1 cellular context compared by ENCODE assay signal in the genomic region with DNA sequence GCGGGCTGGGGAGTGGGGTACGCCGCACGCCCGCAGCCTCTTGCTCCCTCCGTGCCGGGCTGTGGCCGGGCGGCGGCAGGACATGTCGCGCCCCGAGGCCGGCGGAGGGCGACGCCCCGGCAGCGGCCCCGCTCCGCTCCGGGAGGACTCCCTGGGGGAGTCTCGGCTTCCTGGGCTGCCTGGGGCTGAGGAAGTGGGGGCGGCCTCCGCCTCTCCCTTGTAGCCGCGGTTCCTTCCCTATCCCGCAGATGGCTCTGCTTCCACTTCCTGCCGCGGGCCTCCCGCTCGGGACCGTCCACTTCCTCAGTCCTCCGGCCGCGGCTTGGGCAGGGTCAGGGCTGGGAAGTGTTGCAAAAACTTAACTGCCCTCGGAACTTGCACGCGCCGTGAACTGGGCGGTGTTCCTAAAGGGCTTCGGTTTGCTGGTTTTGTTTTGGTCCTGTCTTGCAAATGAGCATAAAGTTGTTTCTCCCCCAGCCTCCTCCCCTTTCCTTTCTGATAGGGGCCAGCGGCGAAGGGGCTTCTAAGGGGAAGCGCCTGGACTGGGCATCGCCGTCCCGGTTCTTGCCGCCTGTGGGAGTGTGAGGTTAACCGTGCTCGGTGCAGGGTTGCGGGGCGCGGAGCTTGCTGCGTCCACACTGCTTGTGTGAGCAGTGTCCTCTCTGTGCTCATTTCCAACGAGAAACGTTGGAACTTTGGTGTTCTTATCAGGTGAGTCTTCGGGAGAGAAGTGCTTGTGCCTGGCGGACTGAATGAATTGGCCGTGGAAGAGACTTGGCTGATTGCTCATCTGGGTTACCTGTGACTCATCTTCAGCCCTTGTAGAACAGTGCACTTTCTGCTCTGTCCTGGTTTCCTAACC.
TF ChIP-seq lines count a peak whose summit lies in the region.

No MANE protein-coding gene starts in this region.

TF ChIP-seq in K562, 482 proteins besides CTCF, POLR2A, EP300 and RAD21 (continued from another document and continues in another):
- TF ChIP-seq, protein P1, sequence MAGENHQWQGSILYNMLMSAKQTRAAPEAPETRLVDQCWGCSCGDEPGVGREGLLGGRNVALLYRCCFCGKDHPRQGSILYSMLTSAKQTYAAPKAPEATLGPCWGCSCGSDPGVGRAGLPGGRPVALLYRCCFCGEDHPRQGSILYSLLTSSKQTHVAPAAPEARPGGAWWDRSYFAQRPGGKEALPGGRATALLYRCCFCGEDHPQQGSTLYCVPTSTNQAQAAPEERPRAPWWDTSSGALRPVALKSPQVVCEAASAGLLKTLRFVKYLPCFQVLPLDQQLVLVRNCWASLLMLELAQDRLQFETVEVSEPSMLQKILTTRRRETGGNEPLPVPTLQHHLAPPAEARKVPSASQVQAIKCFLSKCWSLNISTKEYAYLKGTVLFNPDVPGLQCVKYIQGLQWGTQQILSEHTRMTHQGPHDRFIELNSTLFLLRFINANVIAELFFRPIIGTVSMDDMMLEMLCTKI (IDR thresholded peaks at IDR 0.05; ENCODE audit: partially characterized antibody) = no peak
- peak; percentile 95 for TF ChIP-seq SPI1 (IDR thresholded peaks at IDR 0.05; ENCODE audit: borderline replicate concordance, low read depth, low read length)
- peak; percentile 68 for TF ChIP-seq PCBP1 (IDR thresholded peaks at IDR 0.05; ENCODE audit: low read depth, low read length, poor library complexity, severe bottlenecking)
- 0 out of 2 replicates have a peak, but pooled peaks have one; percentile 26 for TF ChIP-seq KAT7 (CRISPR knock-in tag; IDR thresholded peaks at IDR 0.05; ENCODE audit: borderline replicate concordance)
- peak; percentile 75 for TF ChIP-seq ELF2 (CRISPR knock-in tag; IDR thresholded peaks at IDR 0.05)
- TF ChIP-seq HMGN3 (IDR thresholded peaks at IDR 0.05; ENCODE audit: borderline replicate concordance, extremely low read depth, insufficient read length, low read depth, low read length) = peak; percentile 59
- TF ChIP-seq, protein P2, sequence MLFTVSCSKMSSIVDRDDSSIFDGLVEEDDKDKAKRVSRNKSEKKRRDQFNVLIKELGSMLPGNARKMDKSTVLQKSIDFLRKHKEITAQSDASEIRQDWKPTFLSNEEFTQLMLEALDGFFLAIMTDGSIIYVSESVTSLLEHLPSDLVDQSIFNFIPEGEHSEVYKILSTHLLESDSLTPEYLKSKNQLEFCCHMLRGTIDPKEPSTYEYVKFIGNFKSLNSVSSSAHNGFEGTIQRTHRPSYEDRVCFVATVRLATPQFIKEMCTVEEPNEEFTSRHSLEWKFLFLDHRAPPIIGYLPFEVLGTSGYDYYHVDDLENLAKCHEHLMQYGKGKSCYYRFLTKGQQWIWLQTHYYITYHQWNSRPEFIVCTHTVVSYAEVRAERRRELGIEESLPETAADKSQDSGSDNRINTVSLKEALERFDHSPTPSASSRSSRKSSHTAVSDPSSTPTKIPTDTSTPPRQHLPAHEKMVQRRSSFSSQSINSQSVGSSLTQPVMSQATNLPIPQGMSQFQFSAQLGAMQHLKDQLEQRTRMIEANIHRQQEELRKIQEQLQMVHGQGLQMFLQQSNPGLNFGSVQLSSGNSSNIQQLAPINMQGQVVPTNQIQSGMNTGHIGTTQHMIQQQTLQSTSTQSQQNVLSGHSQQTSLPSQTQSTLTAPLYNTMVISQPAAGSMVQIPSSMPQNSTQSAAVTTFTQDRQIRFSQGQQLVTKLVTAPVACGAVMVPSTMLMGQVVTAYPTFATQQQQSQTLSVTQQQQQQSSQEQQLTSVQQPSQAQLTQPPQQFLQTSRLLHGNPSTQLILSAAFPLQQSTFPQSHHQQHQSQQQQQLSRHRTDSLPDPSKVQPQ (CRISPR knock-in tag; IDR thresholded peaks at IDR 0.05; ENCODE audit: borderline replicate concordance) = no peak
- TF ChIP-seq TEAD1 (CRISPR knock-in tag; IDR thresholded peaks at IDR 0.05) = peak in 1 of 2 experiments; percentile 30; a peak in 1 of 4 replicates
- peak; percentile 44; the same call in 1 of the 2 replicates for TF ChIP-seq CBX5 (IDR thresholded peaks at IDR 0.05; ENCODE audit: borderline replicate concordance, low read depth)
- TF ChIP-seq MBD2 (IDR thresholded peaks at IDR 0.05; ENCODE audit: borderline replicate concordance, low read depth) = peak; percentile 24; the same call in 1 of the 2 replicates
- peak; percentile 56; the same call in 1 of the 2 replicates for TF ChIP-seq CTBP1 (IDR thresholded peaks at IDR 0.05; ENCODE audit: borderline replicate concordance)
- TF ChIP-seq KDM5B (IDR thresholded peaks at IDR 0.05; ENCODE audit: insufficient replicate concordance, low read depth, low read length) = peak; percentile 73
- peak; percentile 45; the same call in 1 of the 2 replicates for TF ChIP-seq SMARCA5 (IDR thresholded peaks at IDR 0.05)
- TF ChIP-seq, protein P3, sequence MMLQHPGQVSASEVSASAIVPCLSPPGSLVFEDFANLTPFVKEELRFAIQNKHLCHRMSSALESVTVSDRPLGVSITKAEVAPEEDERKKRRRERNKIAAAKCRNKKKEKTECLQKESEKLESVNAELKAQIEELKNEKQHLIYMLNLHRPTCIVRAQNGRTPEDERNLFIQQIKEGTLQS (IDR thresholded peaks at IDR 0.05) = peak; percentile 74
- TF ChIP-seq, protein P3 (CRISPR knock-in tag; conservative IDR thresholded peaks at IDR 0.05) = no peak
- TF ChIP-seq PHB (CRISPR knock-in tag; IDR thresholded peaks at IDR 0.05) = no peak
- TF ChIP-seq GABPA (tag; conservative IDR thresholded peaks at IDR 0.05; ENCODE audit: low read depth) = peak; percentile 91
- TF ChIP-seq, protein P4, sequence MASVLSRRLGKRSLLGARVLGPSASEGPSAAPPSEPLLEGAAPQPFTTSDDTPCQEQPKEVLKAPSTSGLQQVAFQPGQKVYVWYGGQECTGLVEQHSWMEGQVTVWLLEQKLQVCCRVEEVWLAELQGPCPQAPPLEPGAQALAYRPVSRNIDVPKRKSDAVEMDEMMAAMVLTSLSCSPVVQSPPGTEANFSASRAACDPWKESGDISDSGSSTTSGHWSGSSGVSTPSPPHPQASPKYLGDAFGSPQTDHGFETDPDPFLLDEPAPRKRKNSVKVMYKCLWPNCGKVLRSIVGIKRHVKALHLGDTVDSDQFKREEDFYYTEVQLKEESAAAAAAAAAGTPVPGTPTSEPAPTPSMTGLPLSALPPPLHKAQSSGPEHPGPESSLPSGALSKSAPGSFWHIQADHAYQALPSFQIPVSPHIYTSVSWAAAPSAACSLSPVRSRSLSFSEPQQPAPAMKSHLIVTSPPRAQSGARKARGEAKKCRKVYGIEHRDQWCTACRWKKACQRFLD (CRISPR knock-in tag; IDR thresholded peaks at IDR 0.05) = 0 out of 2 replicates have a peak, but pooled peaks have one; percentile 43
- TF ChIP-seq, protein P5, sequence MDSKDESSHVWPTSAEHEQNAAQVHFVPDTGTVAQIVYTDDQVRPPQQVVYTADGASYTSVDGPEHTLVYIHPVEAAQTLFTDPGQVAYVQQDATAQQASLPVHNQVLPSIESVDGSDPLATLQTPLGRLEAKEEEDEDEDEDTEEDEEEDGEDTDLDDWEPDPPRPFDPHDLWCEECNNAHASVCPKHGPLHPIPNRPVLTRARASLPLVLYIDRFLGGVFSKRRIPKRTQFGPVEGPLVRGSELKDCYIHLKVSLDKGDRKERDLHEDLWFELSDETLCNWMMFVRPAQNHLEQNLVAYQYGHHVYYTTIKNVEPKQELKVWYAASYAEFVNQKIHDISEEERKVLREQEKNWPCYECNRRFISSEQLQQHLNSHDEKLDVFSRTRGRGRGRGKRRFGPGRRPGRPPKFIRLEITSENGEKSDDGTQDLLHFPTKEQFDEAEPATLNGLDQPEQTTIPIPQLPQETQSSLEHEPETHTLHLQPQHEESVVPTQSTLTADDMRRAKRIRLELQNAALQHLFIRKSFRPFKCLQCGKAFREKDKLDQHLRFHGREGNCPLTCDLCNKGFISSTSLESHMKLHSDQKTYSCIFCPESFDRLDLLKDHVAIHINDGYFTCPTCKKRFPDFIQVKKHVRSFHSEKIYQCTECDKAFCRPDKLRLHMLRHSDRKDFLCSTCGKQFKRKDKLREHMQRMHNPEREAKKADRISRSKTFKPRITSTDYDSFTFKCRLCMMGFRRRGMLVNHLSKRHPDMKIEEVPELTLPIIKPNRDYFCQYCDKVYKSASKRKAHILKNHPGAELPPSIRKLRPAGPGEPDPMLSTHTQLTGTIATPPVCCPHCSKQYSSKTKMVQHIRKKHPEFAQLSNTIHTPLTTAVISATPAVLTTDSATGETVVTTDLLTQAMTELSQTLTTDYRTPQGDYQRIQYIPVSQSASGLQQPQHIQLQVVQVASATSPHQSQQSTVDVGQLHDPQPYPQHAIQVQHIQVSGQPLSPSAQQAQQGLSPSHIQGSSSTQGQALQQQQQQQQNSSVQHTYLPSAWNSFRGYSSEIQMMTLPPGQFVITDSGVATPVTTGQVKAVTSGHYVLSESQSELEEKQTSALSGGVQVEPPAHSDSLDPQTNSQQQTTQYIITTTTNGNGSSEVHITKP (IDR thresholded peaks at IDR 0.05; ENCODE audit: partially characterized antibody) = peak; percentile 54
- TF ChIP-seq, protein P6, sequence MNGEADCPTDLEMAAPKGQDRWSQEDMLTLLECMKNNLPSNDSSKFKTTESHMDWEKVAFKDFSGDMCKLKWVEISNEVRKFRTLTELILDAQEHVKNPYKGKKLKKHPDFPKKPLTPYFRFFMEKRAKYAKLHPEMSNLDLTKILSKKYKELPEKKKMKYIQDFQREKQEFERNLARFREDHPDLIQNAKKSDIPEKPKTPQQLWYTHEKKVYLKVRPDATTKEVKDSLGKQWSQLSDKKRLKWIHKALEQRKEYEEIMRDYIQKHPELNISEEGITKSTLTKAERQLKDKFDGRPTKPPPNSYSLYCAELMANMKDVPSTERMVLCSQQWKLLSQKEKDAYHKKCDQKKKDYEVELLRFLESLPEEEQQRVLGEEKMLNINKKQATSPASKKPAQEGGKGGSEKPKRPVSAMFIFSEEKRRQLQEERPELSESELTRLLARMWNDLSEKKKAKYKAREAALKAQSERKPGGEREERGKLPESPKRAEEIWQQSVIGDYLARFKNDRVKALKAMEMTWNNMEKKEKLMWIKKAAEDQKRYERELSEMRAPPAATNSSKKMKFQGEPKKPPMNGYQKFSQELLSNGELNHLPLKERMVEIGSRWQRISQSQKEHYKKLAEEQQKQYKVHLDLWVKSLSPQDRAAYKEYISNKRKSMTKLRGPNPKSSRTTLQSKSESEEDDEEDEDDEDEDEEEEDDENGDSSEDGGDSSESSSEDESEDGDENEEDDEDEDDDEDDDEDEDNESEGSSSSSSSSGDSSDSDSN (IDR thresholded peaks at IDR 0.05; ENCODE audit: borderline replicate concordance in 1 of 2, low read depth in 2 of 2, low read length in 2 of 2) = peak; percentile 82 to 92; a peak in 3 of 4 replicates
- no peak for TF ChIP-seq BMI1 (IDR thresholded peaks at IDR 0.05; ENCODE audit: low read length)
- peak; percentile 5; the same call in 1 of the 2 replicates for TF ChIP-seq TCF3 (CRISPR knock-in tag; IDR thresholded peaks at IDR 0.05)
- TF ChIP-seq, protein P7, sequence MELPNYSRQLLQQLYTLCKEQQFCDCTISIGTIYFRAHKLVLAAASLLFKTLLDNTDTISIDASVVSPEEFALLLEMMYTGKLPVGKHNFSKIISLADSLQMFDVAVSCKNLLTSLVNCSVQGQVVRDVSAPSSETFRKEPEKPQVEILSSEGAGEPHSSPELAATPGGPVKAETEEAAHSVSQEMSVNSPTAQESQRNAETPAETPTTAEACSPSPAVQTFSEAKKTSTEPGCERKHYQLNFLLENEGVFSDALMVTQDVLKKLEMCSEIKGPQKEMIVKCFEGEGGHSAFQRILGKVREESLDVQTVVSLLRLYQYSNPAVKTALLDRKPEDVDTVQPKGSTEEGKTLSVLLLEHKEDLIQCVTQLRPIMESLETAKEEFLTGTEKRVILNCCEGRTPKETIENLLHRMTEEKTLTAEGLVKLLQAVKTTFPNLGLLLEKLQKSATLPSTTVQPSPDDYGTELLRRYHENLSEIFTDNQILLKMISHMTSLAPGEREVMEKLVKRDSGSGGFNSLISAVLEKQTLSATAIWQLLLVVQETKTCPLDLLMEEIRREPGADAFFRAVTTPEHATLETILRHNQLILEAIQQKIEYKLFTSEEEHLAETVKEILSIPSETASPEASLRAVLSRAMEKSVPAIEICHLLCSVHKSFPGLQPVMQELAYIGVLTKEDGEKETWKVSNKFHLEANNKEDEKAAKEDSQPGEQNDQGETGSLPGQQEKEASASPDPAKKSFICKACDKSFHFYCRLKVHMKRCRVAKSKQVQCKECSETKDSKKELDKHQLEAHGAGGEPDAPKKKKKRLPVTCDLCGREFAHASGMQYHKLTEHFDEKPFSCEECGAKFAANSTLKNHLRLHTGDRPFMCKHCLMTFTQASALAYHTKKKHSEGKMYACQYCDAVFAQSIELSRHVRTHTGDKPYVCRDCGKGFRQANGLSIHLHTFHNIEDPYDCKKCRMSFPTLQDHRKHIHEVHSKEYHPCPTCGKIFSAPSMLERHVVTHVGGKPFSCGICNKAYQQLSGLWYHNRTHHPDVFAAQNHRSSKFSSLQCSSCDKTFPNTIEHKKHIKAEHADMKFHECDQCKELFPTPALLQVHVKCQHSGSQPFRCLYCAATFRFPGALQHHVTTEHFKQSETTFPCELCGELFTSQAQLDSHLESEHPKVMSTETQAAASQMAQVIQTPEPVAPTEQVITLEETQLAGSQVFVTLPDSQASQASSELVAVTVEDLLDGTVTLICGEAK (IDR thresholded peaks at IDR 0.05) = peak; percentile 85
- TF ChIP-seq, protein P7 (CRISPR knock-in tag; IDR thresholded peaks at IDR 0.05) = no peak
- peak; percentile 70 to 84; a peak in 3 of 4 replicates for TF ChIP-seq MAZ (CRISPR knock-in tag; conservative IDR thresholded peaks at IDR 0.05 in 1 of 2, IDR thresholded peaks at IDR 0.05 in 1 of 2)
- no peak for TF ChIP-seq MTF1 (CRISPR knock-in tag; IDR thresholded peaks at IDR 0.05; ENCODE audit: borderline replicate concordance)
- TF ChIP-seq DPF2 (IDR thresholded peaks at IDR 0.05) = 0 out of 2 replicates have a peak, but pooled peaks have one; percentile 53
- TF ChIP-seq MCM2 (IDR thresholded peaks at IDR 0.05; ENCODE audit: low read depth) = no peak
